ENCODE assay signal across 13 cellular contexts in the genomic region with DNA sequence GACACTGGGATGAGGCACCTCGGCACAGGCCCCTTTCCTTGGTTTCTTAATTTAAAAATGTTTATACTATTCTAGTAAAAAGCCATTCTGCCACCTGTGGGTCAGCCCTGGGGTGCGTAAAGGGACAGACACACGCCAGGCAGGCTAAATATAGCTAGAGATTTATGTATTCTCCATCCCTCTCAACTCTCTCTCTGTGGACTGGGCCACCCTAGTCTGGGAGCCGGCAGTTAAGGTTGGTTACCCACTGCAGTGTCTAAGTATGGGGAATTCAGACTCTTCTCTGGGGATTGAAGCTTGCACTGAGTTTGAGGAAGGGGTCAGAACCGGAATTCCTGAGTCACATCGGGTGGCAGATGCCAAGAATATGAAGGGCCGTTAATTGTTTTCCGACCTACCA. TPM values are rescaled to one million over a fixed set of nuclear protein-coding genes. Genes with fewer than 3 reads are reported as not detected.
DNase-seq lines count a peak whose midpoint lies in the region; ATAC-seq, FAIRE-seq and TF ChIP-seq lines count a peak whose summit lies in the region.
"Had no signal": no experiment of that assay in that cellular context is flagged by ENCODE, and none has a peak within 500 bp of the region (broad histone marks: within the 10 kb centered on the region; RNA-seq: fewer than 3 reads in every experiment).

No MANE protein-coding gene starts in this region.

- no peaks in the 10 kb centered on the region for H3K9me3 Mint-ChIP-seq in mesothelial cell of epicardium
- H3K9me3 Mint-ChIP-seq: activated T-helper 2 cell treated with anti-CD3 and anti-CD28 coated beads, Interferon-gamma antibody, Interleukin-2, Interleukin-4, amounts not matched to agents 10 μg/mL and 5 μg/mL and 100 μg/mL, durations not matched to agents 14 hours and 24 hours and 36 hours had no signal

- intact Hi-C loops in dorsolateral prefrontal cortex (cut with DNase I): loop anchor here (2.0 to 10.0 kb wide), 4 partner anchors 16 to 166 kb away; no protein-coding TSS in a partner anchor
- intact Hi-C loops in stomach (cut with DNase I; ENCODE audit: low total_unique reads): no loop called here
- intact Hi-C loops in pancreas (cut with DNase I): no loop called here

- no peaks in the 10 kb centered on the region for H3K36me3 ChIP-seq in stomach
- no peaks in the 10 kb centered on the region for H3K36me3 ChIP-seq in pancreas
- 0 out of 2 replicates have a peak, but pooled peaks cover 4% of the 10 kb centered on the region for H3K36me3 ChIP-seq in SJCRH30

- TF ChIP-seq EP300 in stomach (IDR thresholded peaks at IDR 0.05): no peak

- H3K27ac ChIP-seq in dorsolateral prefrontal cortex: peak overlapping the region in 55 of 59 donors; percentile 14 to 98 (median 89)
- peak overlapping the region in 4 of 5 donors; percentile 83 to 89 (median 85) for H3K27ac ChIP-seq in stomach
- no peak overlapping the region for H3K27ac ChIP-seq in pancreas
- H3K27ac ChIP-seq in SJCRH30: no peak overlapping the region

- WGBS in stomach, 5 donors: 32 to 58% (median 47%) methylated on average over 8 of the region's 8 CpGs
- WGBS in pancreas, 2 donors: 64 to 68% methylated on average over 8 of the region's 8 CpGs

- DNase-seq in KG1 (lab: John Stamatoyannopoulos, UW) (peak; percentile 52), dorsolateral prefrontal cortex (no peak), mesothelial cell of epicardium (ENCODE audit: low spot score in 2 of 2, unreplicated experiment in 2 of 2) (no peak), stomach (no peak), C1 segment of cervical spinal cord (lab: John Stamatoyannopoulos, UW) (no peak), pancreas (no peak), RCC 7860 (ENCODE audit: low spot score) (no peak), SJCRH30 (no peak)
- DNase-seq: activated CD4-positive, alpha-beta T cell treated with anti-CD3 and anti-CD28 coated beads for 1 hour; GF-D8; NCI-H1694; stimulated activated CD8-positive, alpha-beta memory T cell treated with anti-CD3 and anti-CD28 coated beads, Interleukin-4, amount 100 ng/mL, for 48 hours had no signal

- peaks cover 32% of the 10 kb centered on the region for H3K27me3 Mint-ChIP-seq in mesothelial cell of epicardium (ENCODE audit: low read depth)

- TF ChIP-seq POLR2A in stomach (IDR thresholded peaks at IDR 0.05): no peak

- H3K36me3 Mint-ChIP-seq in mesothelial cell of epicardium: no peaks in the 10 kb centered on the region

- FAIRE-seq in pancreas (lab: Jason Lieb, UNC) (no peak), RCC 7860 (lab: Jason Lieb, UNC) (no peak)

- no peak for ATAC-seq in pancreas

- peaks cover 0 to 5% (median 0%) of the 10 kb centered on the region in 45 donors for H3K27me3 ChIP-seq in dorsolateral prefrontal cortex
- H3K27me3 ChIP-seq in stomach: peaks cover 0 to 20% (median 7%) of the 10 kb centered on the region in 3 donors
- H3K27me3 ChIP-seq in pancreas: no peaks in the 10 kb centered on the region
- H3K27me3 ChIP-seq in SJCRH30: no peaks in the 10 kb centered on the region

- H3K4me3 ChIP-seq in dorsolateral prefrontal cortex (peak overlapping the region in 45 of 59 donors; percentile 3 to 92 (median 78)), stomach (peak overlapping the region; percentile 71 to 86 (median 76)), pancreas (peak overlapping the region in 1 of 4 donors; percentile 81), SJCRH30 (no peak overlapping the region)

- H3K9me3 ChIP-seq in stomach (no peaks in the 10 kb centered on the region), pancreas (no peaks in the 10 kb centered on the region), SJCRH30 (replicated peaks) (no peaks in the 10 kb centered on the region)

- H3K4me1 ChIP-seq in stomach (peaks cover 11 to 76% (median 50%) of the 10 kb centered on the region in 4 donors), pancreas (peaks cover 6 to 10% (median 7%) of the 10 kb centered on the region in 3 donors), SJCRH30 (peaks cover 17% of the 10 kb centered on the region; the same call in 1 of the 2 replicates)

- H3K27ac Mint-ChIP-seq in mesothelial cell of epicardium: no peak overlapping the region
- H3K27ac Mint-ChIP-seq: activated T-helper 2 cell treated with anti-CD3 and anti-CD28 coated beads, Interferon-gamma antibody, Interleukin-2, Interleukin-4, amounts not matched to agents 10 μg/mL and 5 μg/mL and 100 μg/mL, durations not matched to agents 14 hours and 24 hours and 36 hours had no signal

- H3K4me3 Mint-ChIP-seq in mesothelial cell of epicardium: peak overlapping the region; percentile 29

- TF ChIP-seq CTCF in dorsolateral prefrontal cortex (IDR thresholded peaks at IDR 0.05 in 54 of 56, conservative IDR thresholded peaks at IDR 0.05 in 2 of 56; ENCODE audit: low read depth in 1 of 56, partially characterized antibody in 56 of 56) (no peak), mesothelial cell of epicardium (IDR thresholded peaks at IDR 0.05; ENCODE audit: unreplicated experiment) (no peak), stomach (IDR thresholded peaks at IDR 0.05) (no peak), pancreas (IDR thresholded peaks at IDR 0.05) (no peak)

- peaks cover 14% of the 10 kb centered on the region for H3K4me1 Mint-ChIP-seq in mesothelial cell of epicardium

RNA-seq across cellular contexts. Expression of gene NEURL1B, which starts 1.9 kb away (rescaled TPM):
- total RNA-seq in dorsolateral prefrontal cortex (10 to 100 TPM in 115 of 120 experiments, 1 to 10 TPM in 5; 8.3 to 21.9 (median 13.9) TPM), mesothelial cell of epicardium (10.9 to 11.8 TPM (median 11.7 TPM) in 3 replicates), stomach (10 to 100 TPM in 4 of 5 donors, 1 to 10 TPM in 1; 9.1 to 60.3 (median 17.4) TPM), pancreas (1 to 10 TPM; 2.8 to 7.8 (median 4.2) TPM)
- polyA plus RNA-seq in stomach (1 to 10 TPM; 2.7 to 7.3 (median 4.2) TPM), pancreas (1 to 10 TPM; 3.4 to 4.5 TPM)
- total RNA-seq in SJCRH30 (2014; rRNA removed; shearing (Covaris generic)): 17.8 and 18.8 TPM in 2 replicates

Comparison
In these comparisons a context has a peak if more than half of its experiments do, and no peak if none do; other contexts are left out.
1. H3K27ac ChIP-seq: peak in dorsolateral prefrontal cortex (55 of 59) and stomach (4 of 5); none in pancreas (0 of 4) and SJCRH30 (single experiment).
2. intact Hi-C loops: an anchor here in dorsolateral prefrontal cortex (2.0 to 10.0 kb wide); none called in stomach and pancreas.